ENCODE assay signal across 1 cellular context in the genomic region with DNA sequence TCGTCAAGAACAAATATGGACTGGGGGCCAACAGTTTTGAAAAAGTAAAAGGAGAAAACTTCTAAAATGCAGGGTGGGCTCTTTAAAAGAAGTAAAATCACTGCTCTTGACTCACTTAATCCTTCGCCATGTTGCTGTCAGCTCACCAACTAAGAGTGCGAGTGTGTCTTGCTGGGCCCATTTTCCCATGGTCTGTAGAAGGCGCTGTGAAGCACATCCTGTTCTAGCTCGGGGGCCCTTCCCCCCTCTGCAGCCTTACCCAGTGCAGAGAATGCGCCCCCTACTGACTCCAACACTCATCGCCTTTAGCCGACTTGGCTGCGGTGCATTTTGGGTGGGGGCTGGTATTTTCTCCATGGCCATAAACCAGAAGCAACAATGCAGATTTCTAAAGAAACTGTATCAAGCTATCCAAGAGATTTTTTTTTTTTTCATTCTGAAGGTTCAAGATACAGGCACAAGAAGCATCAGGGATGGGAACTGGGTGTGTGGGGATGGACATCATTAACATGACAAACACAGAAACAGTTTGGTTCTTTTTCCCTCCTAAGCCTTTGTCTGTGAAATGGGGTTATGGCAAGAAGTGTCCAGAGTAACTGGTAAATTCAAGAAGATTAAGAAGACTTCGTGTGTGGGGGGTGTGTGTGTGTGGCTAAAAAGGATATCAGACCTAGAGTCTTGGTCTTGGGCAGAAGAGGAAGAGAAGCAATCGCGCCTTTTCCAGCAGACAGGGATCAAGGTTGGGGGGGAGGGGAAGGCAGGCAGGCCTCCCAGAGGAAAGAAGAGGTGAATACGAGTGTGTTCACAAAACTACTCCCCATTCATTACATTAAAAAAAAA.
TF ChIP-seq lines count a peak whose summit lies in the region.

No MANE protein-coding gene starts in this region.

TF ChIP-seq in GM12878, 131 proteins besides CTCF, POLR2A, EP300 and RAD21 (continued from another document):
- TF ChIP-seq NR2F1 (conservative IDR thresholded peaks at IDR 0.05) (no peak), NBN (IDR thresholded peaks at IDR 0.05) (peak; percentile 93), HDGF (IDR thresholded peaks at IDR 0.05) (no peak; the same call in 1 of the 2 replicates), RFX5 (IDR thresholded peaks at IDR 0.05; ENCODE audit: low read depth, low read length) (peak; percentile 63; the same call in 1 of the 2 replicates), SIX5 (IDR thresholded peaks at IDR 0.05; ENCODE audit: low read depth, low read length, severe bottlenecking) (no peak), CREM (IDR thresholded peaks at IDR 0.05; ENCODE audit: low read depth) (peak; percentile 73; the same call in 1 of the 2 replicates), TARDBP (IDR thresholded peaks at IDR 0.05; ENCODE audit: borderline replicate concordance) (peak; percentile 92; the same call in 1 of the 2 replicates), IKZF1 (conservative IDR thresholded peaks at IDR 0.05) (peak; percentile 69), YY1 (IDR thresholded peaks at IDR 0.05; ENCODE audit: low read depth, low read length) (peak; percentile 94), FOXK2 (IDR thresholded peaks at IDR 0.05) (peak; percentile 47; the same call in 1 of the 2 replicates), RUNX3 (IDR thresholded peaks at IDR 0.05; ENCODE audit: low read length) (peak; percentile 85), ZSCAN29 (IDR thresholded peaks at IDR 0.05) (no peak), BACH1 (IDR thresholded peaks at IDR 0.05; ENCODE audit: borderline replicate concordance) (0 out of 2 replicates have a peak, but pooled peaks have one; percentile 28), MYB (IDR thresholded peaks at IDR 0.05; ENCODE audit: borderline replicate concordance, low read depth, low read length) (no peak), ASH2L (IDR thresholded peaks at IDR 0.05; ENCODE audit: borderline replicate concordance, low read depth) (no peak), PAX5 (IDR thresholded peaks at IDR 0.05; ENCODE audit: borderline replicate concordance, low read depth, low read length) (peak; percentile 67; the same call in 1 of the 2 replicates), SMARCA5 (IDR thresholded peaks at IDR 0.05) (peak; percentile 100), BHLHE40 (IDR thresholded peaks at IDR 0.05; ENCODE audit: borderline replicate concordance in 1 of 2, low read depth in 2 of 2, low read length in 1 of 2) (peak; percentile 59 to 79; a peak in 3 of 4 replicates), EED (IDR thresholded peaks at IDR 0.05; ENCODE audit: low read depth) (peak; percentile 36; the same call in 1 of the 2 replicates)
- TF ChIP-seq, protein P1, sequence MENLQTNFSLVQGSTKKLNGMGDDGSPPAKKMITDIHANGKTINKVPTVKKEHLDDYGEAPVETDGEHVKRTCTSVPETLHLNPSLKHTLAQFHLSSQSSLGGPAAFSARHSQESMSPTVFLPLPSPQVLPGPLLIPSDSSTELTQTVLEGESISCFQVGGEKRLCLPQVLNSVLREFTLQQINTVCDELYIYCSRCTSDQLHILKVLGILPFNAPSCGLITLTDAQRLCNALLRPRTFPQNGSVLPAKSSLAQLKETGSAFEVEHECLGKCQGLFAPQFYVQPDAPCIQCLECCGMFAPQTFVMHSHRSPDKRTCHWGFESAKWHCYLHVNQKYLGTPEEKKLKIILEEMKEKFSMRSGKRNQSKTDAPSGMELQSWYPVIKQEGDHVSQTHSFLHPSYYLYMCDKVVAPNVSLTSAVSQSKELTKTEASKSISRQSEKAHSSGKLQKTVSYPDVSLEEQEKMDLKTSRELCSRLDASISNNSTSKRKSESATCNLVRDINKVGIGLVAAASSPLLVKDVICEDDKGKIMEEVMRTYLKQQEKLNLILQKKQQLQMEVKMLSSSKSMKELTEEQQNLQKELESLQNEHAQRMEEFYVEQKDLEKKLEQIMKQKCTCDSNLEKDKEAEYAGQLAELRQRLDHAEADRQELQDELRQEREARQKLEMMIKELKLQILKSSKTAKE (IDR thresholded peaks at IDR 0.05; ENCODE audit: low read depth, poor library complexity, severe bottlenecking), result peak; percentile 78
- TF ChIP-seq, protein P2, sequence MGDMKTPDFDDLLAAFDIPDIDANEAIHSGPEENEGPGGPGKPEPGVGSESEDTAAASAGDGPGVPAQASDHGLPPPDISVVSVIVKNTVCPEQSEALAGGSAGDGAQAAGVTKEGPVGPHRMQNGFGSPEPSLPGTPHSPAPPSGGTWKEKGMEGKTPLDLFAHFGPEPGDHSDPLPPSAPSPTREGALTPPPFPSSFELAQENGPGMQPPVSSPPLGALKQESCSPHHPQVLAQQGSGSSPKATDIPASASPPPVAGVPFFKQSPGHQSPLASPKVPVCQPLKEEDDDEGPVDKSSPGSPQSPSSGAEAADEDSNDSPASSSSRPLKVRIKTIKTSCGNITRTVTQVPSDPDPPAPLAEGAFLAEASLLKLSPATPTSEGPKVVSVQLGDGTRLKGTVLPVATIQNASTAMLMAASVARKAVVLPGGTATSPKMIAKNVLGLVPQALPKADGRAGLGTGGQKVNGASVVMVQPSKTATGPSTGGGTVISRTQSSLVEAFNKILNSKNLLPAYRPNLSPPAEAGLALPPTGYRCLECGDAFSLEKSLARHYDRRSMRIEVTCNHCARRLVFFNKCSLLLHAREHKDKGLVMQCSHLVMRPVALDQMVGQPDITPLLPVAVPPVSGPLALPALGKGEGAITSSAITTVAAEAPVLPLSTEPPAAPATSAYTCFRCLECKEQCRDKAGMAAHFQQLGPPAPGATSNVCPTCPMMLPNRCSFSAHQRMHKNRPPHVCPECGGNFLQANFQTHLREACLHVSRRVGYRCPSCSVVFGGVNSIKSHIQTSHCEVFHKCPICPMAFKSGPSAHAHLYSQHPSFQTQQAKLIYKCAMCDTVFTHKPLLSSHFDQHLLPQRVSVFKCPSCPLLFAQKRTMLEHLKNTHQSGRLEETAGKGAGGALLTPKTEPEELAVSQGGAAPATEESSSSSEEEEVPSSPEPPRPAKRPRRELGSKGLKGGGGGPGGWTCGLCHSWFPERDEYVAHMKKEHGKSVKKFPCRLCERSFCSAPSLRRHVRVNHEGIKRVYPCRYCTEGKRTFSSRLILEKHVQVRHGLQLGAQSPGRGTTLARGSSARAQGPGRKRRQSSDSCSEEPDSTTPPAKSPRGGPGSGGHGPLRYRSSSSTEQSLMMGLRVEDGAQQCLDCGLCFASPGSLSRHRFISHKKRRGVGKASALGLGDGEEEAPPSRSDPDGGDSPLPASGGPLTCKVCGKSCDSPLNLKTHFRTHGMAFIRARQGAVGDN (IDR thresholded peaks at IDR 0.05), result peak; percentile 82
- TF ChIP-seq, protein P3, sequence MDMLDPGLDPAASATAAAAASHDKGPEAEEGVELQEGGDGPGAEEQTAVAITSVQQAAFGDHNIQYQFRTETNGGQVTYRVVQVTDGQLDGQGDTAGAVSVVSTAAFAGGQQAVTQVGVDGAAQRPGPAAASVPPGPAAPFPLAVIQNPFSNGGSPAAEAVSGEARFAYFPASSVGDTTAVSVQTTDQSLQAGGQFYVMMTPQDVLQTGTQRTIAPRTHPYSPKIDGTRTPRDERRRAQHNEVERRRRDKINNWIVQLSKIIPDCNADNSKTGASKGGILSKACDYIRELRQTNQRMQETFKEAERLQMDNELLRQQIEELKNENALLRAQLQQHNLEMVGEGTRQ (IDR thresholded peaks at IDR 0.05; ENCODE audit: borderline replicate concordance, low read depth, low read length), result no peak
- TF ChIP-seq, protein P4, sequence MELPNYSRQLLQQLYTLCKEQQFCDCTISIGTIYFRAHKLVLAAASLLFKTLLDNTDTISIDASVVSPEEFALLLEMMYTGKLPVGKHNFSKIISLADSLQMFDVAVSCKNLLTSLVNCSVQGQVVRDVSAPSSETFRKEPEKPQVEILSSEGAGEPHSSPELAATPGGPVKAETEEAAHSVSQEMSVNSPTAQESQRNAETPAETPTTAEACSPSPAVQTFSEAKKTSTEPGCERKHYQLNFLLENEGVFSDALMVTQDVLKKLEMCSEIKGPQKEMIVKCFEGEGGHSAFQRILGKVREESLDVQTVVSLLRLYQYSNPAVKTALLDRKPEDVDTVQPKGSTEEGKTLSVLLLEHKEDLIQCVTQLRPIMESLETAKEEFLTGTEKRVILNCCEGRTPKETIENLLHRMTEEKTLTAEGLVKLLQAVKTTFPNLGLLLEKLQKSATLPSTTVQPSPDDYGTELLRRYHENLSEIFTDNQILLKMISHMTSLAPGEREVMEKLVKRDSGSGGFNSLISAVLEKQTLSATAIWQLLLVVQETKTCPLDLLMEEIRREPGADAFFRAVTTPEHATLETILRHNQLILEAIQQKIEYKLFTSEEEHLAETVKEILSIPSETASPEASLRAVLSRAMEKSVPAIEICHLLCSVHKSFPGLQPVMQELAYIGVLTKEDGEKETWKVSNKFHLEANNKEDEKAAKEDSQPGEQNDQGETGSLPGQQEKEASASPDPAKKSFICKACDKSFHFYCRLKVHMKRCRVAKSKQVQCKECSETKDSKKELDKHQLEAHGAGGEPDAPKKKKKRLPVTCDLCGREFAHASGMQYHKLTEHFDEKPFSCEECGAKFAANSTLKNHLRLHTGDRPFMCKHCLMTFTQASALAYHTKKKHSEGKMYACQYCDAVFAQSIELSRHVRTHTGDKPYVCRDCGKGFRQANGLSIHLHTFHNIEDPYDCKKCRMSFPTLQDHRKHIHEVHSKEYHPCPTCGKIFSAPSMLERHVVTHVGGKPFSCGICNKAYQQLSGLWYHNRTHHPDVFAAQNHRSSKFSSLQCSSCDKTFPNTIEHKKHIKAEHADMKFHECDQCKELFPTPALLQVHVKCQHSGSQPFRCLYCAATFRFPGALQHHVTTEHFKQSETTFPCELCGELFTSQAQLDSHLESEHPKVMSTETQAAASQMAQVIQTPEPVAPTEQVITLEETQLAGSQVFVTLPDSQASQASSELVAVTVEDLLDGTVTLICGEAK (IDR thresholded peaks at IDR 0.05; ENCODE audit: borderline replicate concordance), result peak; percentile 22; the same call in 1 of the 2 replicates
